ENCODE assay signal across 9 cellular contexts in the genomic region with DNA sequence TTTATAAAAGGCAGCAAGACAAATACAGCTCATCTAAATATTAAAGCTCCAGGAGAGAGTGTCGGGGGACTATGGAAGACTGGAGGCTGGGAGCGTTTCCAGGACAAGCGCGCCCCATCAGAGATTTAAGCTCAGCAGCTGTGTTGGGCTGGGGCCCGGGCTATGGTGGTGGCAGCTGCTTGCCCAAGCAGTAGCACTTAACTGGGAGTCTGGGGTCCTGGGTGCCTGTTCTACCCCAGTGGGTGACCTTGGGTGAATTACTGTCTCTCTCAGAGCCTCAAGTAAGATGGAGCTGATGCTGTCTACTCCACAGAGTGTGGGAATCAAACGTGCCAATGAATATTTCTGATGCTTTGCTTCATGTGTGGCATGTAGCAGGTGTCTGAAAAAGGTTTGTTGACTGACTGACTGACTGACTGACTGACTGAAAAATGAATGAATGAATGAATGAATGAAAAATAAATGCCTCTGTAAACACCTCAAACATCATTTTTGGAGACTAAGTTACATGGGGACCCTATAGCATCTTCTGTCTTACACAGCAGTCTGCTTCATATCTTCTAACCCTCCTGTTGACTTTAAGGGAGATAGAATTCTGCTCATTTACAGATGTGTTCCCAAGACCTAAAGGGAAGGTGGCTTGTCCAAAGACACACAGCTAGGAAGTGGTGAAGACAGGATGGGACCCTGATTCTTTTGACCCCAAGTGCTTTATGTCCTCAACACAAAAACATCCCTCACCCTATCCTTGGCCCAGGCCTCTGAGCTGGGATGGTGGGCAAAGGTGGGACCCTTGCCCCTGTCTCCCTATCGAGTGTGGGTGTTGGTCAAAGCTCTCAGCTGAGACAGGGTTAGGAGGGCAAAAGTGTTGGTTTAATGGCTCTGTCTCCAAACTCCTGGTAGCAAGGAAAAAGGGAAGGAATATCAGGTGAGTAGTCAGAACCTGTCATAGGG.
DNase-seq lines count a peak whose midpoint lies in the region; ATAC-seq and TF ChIP-seq lines count a peak whose summit lies in the region.
"Had no signal": no experiment of that assay in that cellular context is flagged by ENCODE, and none has a peak within 500 bp of the region (broad histone marks: within the 10 kb centered on the region; RNA-seq: fewer than 3 reads in every experiment).

No MANE protein-coding gene starts in this region.

- peaks cover 10% of the 10 kb centered on the region for H3K27me3 Mint-ChIP-seq in activated T-cell treated with anti-CD3 and anti-CD28 coated beads, Interleukin-2, amount 50 U/mL, for 72 hours (ENCODE audit: low read depth)

- no peaks in the 10 kb centered on the region for H3K9me3 Mint-ChIP-seq in activated T-cell treated with anti-CD3 and anti-CD28 coated beads, Interleukin-2, amount 50 U/mL, for 72 hours

- no peak for DNase-seq in activated T-cell treated with anti-CD3 and anti-CD28 coated beads, Interleukin-2, amount 50 U/mL, for 72 hours
- no peak for DNase-seq in activated T-cell treated with anti-CD3 and anti-CD28 coated beads, Interleukin-2, amount 50 U/mL, for 1 hour
- peak; percentile 4 for DNase-seq in globus pallidus (ENCODE audit: low spot score)
- DNase-seq in thoracic aorta (ENCODE audit: low spot score): no peak
- DNase-seq in MG63: no peak
- DNase-seq in GF-D8 (lab: John Stamatoyannopoulos, UW): no peak

- H3K4me1 Mint-ChIP-seq in activated T-cell treated with anti-CD3 and anti-CD28 coated beads, Interleukin-2, amount 50 U/mL, for 72 hours (ENCODE audit: low read depth): peaks cover 30% of the 10 kb centered on the region

- H3K4me3 Mint-ChIP-seq in activated T-cell treated with anti-CD3 and anti-CD28 coated beads, Interleukin-2, amount 50 U/mL, for 72 hours: peak overlapping the region; percentile 64 to 71

- H3K9me3 ChIP-seq in thoracic aorta (no peaks in the 10 kb centered on the region), MG63 (no peaks in the 10 kb centered on the region)
- H3K9me3 ChIP-seq: body of pancreas had no signal

- ATAC-seq in activated T-cell treated with anti-CD3 and anti-CD28 coated beads, Interleukin-2, amount 50 U/mL, for 72 hours (replicated peaks in 1 of 2): peak in 1 of 2 donors; percentile 5
- ATAC-seq in SK-N-SH treated with all-trans-retinoic acid at 6 μM for 48 hours (peak; percentile 20), thoracic aorta (ENCODE audit: insufficient number of reproducible peaks, low FRiP score, low read depth) (no peak), HG03571 (IDR thresholded peaks at IDR 0.05; ENCODE audit: unreplicated experiment) (no peak)
- ATAC-seq: body of pancreas had no signal

- peaks cover 8 to 62% of the 10 kb centered on the region in 2 donors for H3K4me1 ChIP-seq in thoracic aorta (ENCODE audit: control insufficient read depth in 1 of 2, low read depth in 2 of 2)
- H3K4me1 ChIP-seq: body of pancreas had no signal

- no peaks in the 10 kb centered on the region for H3K36me3 Mint-ChIP-seq in activated T-cell treated with anti-CD3 and anti-CD28 coated beads, Interleukin-2, amount 50 U/mL, for 72 hours (ENCODE audit: insufficient read depth in 2 of 2)

- H3K4me3 ChIP-seq in thoracic aorta (peak overlapping the region; percentile 51), MG63 (no peak overlapping the region)
- H3K4me3 ChIP-seq: body of pancreas had no signal

- peak overlapping the region; percentile 79 to 85 for H3K27ac ChIP-seq in thoracic aorta
- H3K27ac ChIP-seq: body of pancreas had no signal

- no peak for TF ChIP-seq CTCF in thoracic aorta (IDR thresholded peaks at IDR 0.05)

- H3K36me3 ChIP-seq in thoracic aorta (no peaks in the 10 kb centered on the region), MG63 (no peaks in the 10 kb centered on the region)

- H3K27me3 ChIP-seq in thoracic aorta (replicated peaks; ENCODE audit: insufficient read depth): no peaks in the 10 kb centered on the region
- peaks cover 7% of the 10 kb centered on the region; the same call in 1 of the 2 replicates for H3K27me3 ChIP-seq in MG63
- H3K27me3 ChIP-seq: body of pancreas had no signal

- H3K27ac Mint-ChIP-seq in activated T-cell treated with anti-CD3 and anti-CD28 coated beads, Interleukin-2, amount 50 U/mL, for 72 hours: no peak overlapping the region

TF ChIP-seq in SK-N-SH treated with all-trans-retinoic acid at 6 μM for 48 hours, 23 proteins besides CTCF, POLR2A, EP300 and RAD21:
- TF ChIP-seq ZC3H10 (CRISPR knock-in tag; IDR thresholded peaks at IDR 0.05) (no peak), OSR1 (CRISPR knock-in tag; IDR thresholded peaks at IDR 0.05) (no peak)
